Comparison of ENCODE assay signal across 21 cellular contexts in genomic region chr6:19712012-19712688, GRCh38.
DNase-seq lines count a peak whose midpoint lies in the region; ATAC-seq, FAIRE-seq and TF ChIP-seq lines count a peak whose summit lies in the region.
"Had no signal": no experiment of that assay in that cellular context is flagged by ENCODE, and none has a peak within 500 bp of the region (broad histone marks: within the 10 kb centered on the region; RNA-seq: fewer than 3 reads in every experiment).

No MANE protein-coding gene starts in this region.

- TF ChIP-seq RAD21 in H1 (IDR thresholded peaks at IDR 0.05 in 1 of 2, conservative IDR thresholded peaks at IDR 0.05 in 1 of 2; ENCODE audit: low read depth in 2 of 2, low read length in 2 of 2), result peak; percentile 15 to 32; a peak in 3 of 4 replicates

- H3K79me2 ChIP-seq in H1 (ENCODE audit: control insufficient read depth in 1 of 2, insufficient read depth in 2 of 2, low read length in 2 of 2), result no peaks in the 10 kb centered on the region

- no peak overlapping the region for H2BK15ac ChIP-seq in H1 (ENCODE audit: low read length)

- no peak for TF ChIP-seq EP300 in H1 (IDR thresholded peaks at IDR 0.05; ENCODE audit: borderline replicate concordance in 1 of 2, low read depth in 2 of 2, low read length in 2 of 2)

- H4K91ac ChIP-seq in H1 (replicated peaks; ENCODE audit: insufficient read length, low read length), result no peak overlapping the region

- peaks cover 0 to 14% (median 8%) of the 10 kb centered on the region in 4 experiments; a peak in 4 of 7 replicates for H3K4me1 ChIP-seq in H1 (replicated peaks in 1 of 4; ENCODE audit: control insufficient read depth in 3 of 4, insufficient read depth in 4 of 4, low read length in 3 of 4)
- H3K4me1 ChIP-seq in tibial artery, result peaks cover 0 to 37% (median 12%) of the 10 kb centered on the region in 4 donors
- H3K4me1 ChIP-seq in psoas muscle, result no peaks in the 10 kb centered on the region
- H3K4me1 ChIP-seq: HAP-1 had no signal

- no peak for ATAC-seq in psoas muscle

- H3K56ac ChIP-seq in H1 (replicated peaks; ENCODE audit: insufficient read length, low read depth, low read length), result no peak overlapping the region

- no peak overlapping the region for H2AFZ ChIP-seq in H1 (ENCODE audit: low read length)

- TF ChIP-seq CTCF in H1 (IDR thresholded peaks at IDR 0.05; ENCODE audit: control extremely low read depth in 1 of 3, insufficient read depth in 1 of 3, low read depth in 1 of 3, low read length in 3 of 3), result peak in 1 of 3 experiments; percentile 21; a peak in 1 of 4 replicates
- no peak for TF ChIP-seq CTCF in tibial artery (IDR thresholded peaks at IDR 0.05)
- TF ChIP-seq CTCF in psoas muscle (IDR thresholded peaks at IDR 0.05), result no peak
- TF ChIP-seq CTCF in foreskin fibroblast (IDR thresholded peaks at IDR 0.05; ENCODE audit: low read depth, low read length), result no peak

- intact Hi-C loops in tibial artery (cut with DNase I; ENCODE audit: low total_unique reads), result no loop called here
- intact Hi-C loops in psoas muscle (cut with DNase I), result no loop called here

- no peak for FAIRE-seq in H1 (lab: Jason Lieb, UNC)

- H3K27ac ChIP-seq in H1 (ENCODE audit: low read depth, low read length) (no peak overlapping the region), tibial artery (peak overlapping the region; percentile 68 to 80), psoas muscle (no peak overlapping the region)
- H3K27ac ChIP-seq: RWPE1 had no signal

- no peak overlapping the region for H3K23ac ChIP-seq in H1 (ENCODE audit: insufficient read length)

- H2BK120ac ChIP-seq in H1 (replicated peaks; ENCODE audit: low read depth, low read length), result no peak overlapping the region

- H3K27me3 ChIP-seq in H1 (replicated peaks in 1 of 4; ENCODE audit: control insufficient read depth in 3 of 4, extremely low read depth in 1 of 4, insufficient read depth in 3 of 4, low read length in 3 of 4) (no peaks in the 10 kb centered on the region), tibial artery (no peaks in the 10 kb centered on the region), psoas muscle (ENCODE audit: insufficient read depth in 3 of 3, low read length in 2 of 3) (no peaks in the 10 kb centered on the region)

- no peak overlapping the region for H3K18ac ChIP-seq in H1 (ENCODE audit: extremely low read depth, low read length)

- H2AK5ac ChIP-seq in H1 (ENCODE audit: low read depth, low read length), result no peak overlapping the region

- H4K8ac ChIP-seq in H1 (ENCODE audit: extremely low read depth, insufficient read depth, low read length), result no peak overlapping the region

- no peaks in the 10 kb centered on the region for H3K9me3 ChIP-seq in H1 (ENCODE audit: insufficient read depth in 2 of 2, low read depth in 1 of 2, low read length in 1 of 2)
- no peaks in the 10 kb centered on the region for H3K9me3 ChIP-seq in tibial artery
- H3K9me3 ChIP-seq in psoas muscle, result no peaks in the 10 kb centered on the region
- H3K9me3 ChIP-seq: HAP-1 had no signal

- H3K4ac ChIP-seq in H1 (replicated peaks; ENCODE audit: insufficient read length, low read depth, low read length), result no peak overlapping the region

- H3K23me2 ChIP-seq in H1 (ENCODE audit: low read depth, low read length), result no peaks in the 10 kb centered on the region

- POLR2A ChIA-PET in H1 (lab: Charles Lee; ENCODE audit: partially characterized antibody), result interaction anchor here (0.7 to 1.5 kb wide), 2 partner anchors 21 to 125 kb away, joined by 3 to 4 read pairs; no protein-coding TSS in a partner anchor

- H4K20me1 ChIP-seq in H1 (replicated peaks in 1 of 2; ENCODE audit: control insufficient read depth in 1 of 2, insufficient read depth in 2 of 2, low read length in 2 of 2), result no peaks in the 10 kb centered on the region

- no peak overlapping the region for H3K4me2 ChIP-seq in H1 (ENCODE audit: insufficient read depth in 1 of 2, low read depth in 2 of 2, low read length in 2 of 2)

- no peaks in the 10 kb centered on the region for H3K36me3 ChIP-seq in H1 (ENCODE audit: control insufficient read depth in 2 of 4, insufficient read depth in 4 of 4, low read length in 3 of 4)
- no peaks in the 10 kb centered on the region for H3K36me3 ChIP-seq in tibial artery
- H3K36me3 ChIP-seq in psoas muscle (ENCODE audit: insufficient read depth in 1 of 2, low read depth in 1 of 2), result no peaks in the 10 kb centered on the region
- H3K36me3 ChIP-seq: HAP-1 had no signal

- H3K79me1 ChIP-seq in H1 (ENCODE audit: low read depth, low read length), result no peaks in the 10 kb centered on the region

- peak; percentile 25 for DNase-seq in NCI-H82 (lab: John Stamatoyannopoulos, UW)
- DNase-seq in NCI-H82 treated with DMSO at 0.1 percent for 48 hours (lab: John Stamatoyannopoulos, UW; ENCODE audit: unreplicated experiment), result no peak
- peak; percentile 15 for DNase-seq in RPMI8226
- DNase-seq in H1 (ENCODE audit: low read depth in 1 of 2, low spot score in 2 of 2), result no peak
- DNase-seq in tibial artery, result no peak
- no peak for DNase-seq in psoas muscle
- DNase-seq in NOMO-1 treated with DMSO at 0.1 percent for 48 hours (lab: John Stamatoyannopoulos, UW; ENCODE audit: unreplicated experiment), result no peak
- DNase-seq in foreskin fibroblast, result no peak
- DNase-seq: 8988T; CD4-positive, CD25-positive, alpha-beta regulatory T cell; COR-L47; DMS 273 treated with DMSO at 0.1 percent for 48 hours; GDM1; KG1; NCI-H1105 treated with DMSO at 0.1 percent for 48 hours; NCI-H187 treated with DMSO at 0.1 percent for 48 hours; NCI-H446; NCI-H526 treated with DMSO at 0.1 percent for 48 hours; NK-92 treated with Interleukin-12 subunit alpha and Interleukin-12 subunit beta, amount 100 ng/mL, for 24 hours had no signal

- H3K4me3 ChIP-seq in H1 (ENCODE audit: extremely low read depth in 1 of 4, insufficient read depth in 2 of 4, low read depth in 3 of 4, low read length in 4 of 4) (no peak overlapping the region), tibial artery (no peak overlapping the region), psoas muscle (no peak overlapping the region), foreskin fibroblast (ENCODE audit: low read depth in 1 of 2, low read length in 2 of 2) (no peak overlapping the region)
- H3K4me3 ChIP-seq: HAP-1 had no signal

- H3K14ac ChIP-seq in H1 (ENCODE audit: insufficient read length), result no peak overlapping the region

- no peak for TF ChIP-seq POLR2A in H1 (IDR thresholded peaks at IDR 0.05; ENCODE audit: control extremely low read depth in 1 of 2, low read depth in 2 of 2, low read length in 2 of 2)

- CTCF ChIA-PET in H1 (lab: Charles Lee; ENCODE audit: partially characterized antibody), result interaction anchor here (0.7 to 1.0 kb wide), 2 partner anchors 11 to 21 kb away, joined by 3 read pairs; no protein-coding TSS in a partner anchor

- no peak overlapping the region for H4K5ac ChIP-seq in H1 (ENCODE audit: insufficient read length, low read depth, low read length)

- no peak overlapping the region; the same call in 1 of the 2 replicates for H2BK12ac ChIP-seq in H1 (ENCODE audit: low read depth, low read length)

- no peak overlapping the region for H2BK5ac ChIP-seq in H1 (ENCODE audit: low read depth, low read length)

- WGBS in H1 (ENCODE audit: extremely low coverage in 1 of 2, insufficient coverage in 1 of 2, insufficient read length in 1 of 2, insufficient replicate concordance in 2 of 2, low coverage in 1 of 2, low lambda C conversion rate in 2 of 2, missing lambda C conversion rate in 1 of 2), 2 experiments, result 81% methylated on average over 4 of the region's 4 CpGs; no CpG with 5 or more reads in 1 of the 2 experiments
- WGBS in psoas muscle, 3 donors, result 91 to 92% (median 91%) methylated on average over 4 of the region's 4 CpGs

- H3K9ac ChIP-seq in H1 (replicated peaks in 1 of 4; ENCODE audit: extremely low read depth in 1 of 4, low read depth in 3 of 4, low read length in 3 of 4), result no peak overlapping the region

- H2BK20ac ChIP-seq in H1 (ENCODE audit: low read length), result no peak overlapping the region

TF ChIP-seq in H1, 55 proteins besides CTCF, POLR2A, EP300 and RAD21:
- TF ChIP-seq KDM5A (IDR thresholded peaks at IDR 0.05; ENCODE audit: low read length), result no peak
- TF ChIP-seq MAFK (IDR thresholded peaks at IDR 0.05; ENCODE audit: low read depth, low read length), result 0 out of 2 replicates have a peak, but pooled peaks have one; percentile 25
- TF ChIP-seq TCF12 (IDR thresholded peaks at IDR 0.05; ENCODE audit: low read depth, low read length), result no peak

Comparison
In these comparisons a context has a peak if more than half of its experiments do, and no peak if none do; other contexts are left out.
1. DNase-seq: peak in NCI-H82 (single experiment) and RPMI8226 (single experiment); none in NCI-H82 treated with DMSO at 0.1 percent for 48 hours (single experiment), H1 (0 of 2), tibial artery (0 of 2), psoas muscle (0 of 2), NOMO-1 treated with DMSO at 0.1 percent for 48 hours (single experiment) and foreskin fibroblast (0 of 2).
2. H3K27ac ChIP-seq: peak in tibial artery (2 of 2); none in H1 (single experiment) and psoas muscle (single experiment).